Comparison of ENCODE assay signal across 6 cellular contexts in the genomic region with DNA sequence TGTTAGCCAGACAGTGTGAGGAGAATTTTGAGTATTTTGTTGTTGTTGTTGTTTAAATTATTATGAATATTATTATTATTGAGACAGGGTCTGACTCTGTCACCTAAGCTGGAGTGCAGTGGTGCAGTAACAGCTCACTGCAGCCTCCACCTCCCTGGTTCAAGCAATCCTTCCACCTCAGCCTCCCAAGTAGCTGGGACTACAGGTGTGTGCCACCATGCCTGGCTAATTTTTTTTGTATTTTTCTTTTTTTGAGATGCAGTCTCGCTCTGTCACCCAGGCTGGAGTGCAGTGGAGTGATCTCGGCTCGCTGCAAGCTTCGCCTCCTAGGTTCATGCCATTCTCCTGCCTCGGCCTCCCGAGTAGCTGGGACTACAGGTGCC. TPM values are rescaled to one million over a fixed set of nuclear protein-coding genes. Genes with fewer than 3 reads are reported as not detected.
"Had no signal": no experiment of that assay in that cellular context is flagged by ENCODE, and none has a peak within 500 bp of the region (broad histone marks: within the 10 kb centered on the region; RNA-seq: fewer than 3 reads in every experiment).

No MANE protein-coding gene starts in this region.

RNA-seq across cellular contexts. Expression of gene COX4I2, which starts 14.6 kb away (rescaled TPM):
- total RNA-seq: dermis microvascular lymphatic vessel endothelial cell, endodermal cell, glomerular endothelial cell, mammary epithelial cell, mononuclear cell had no signal
- polyA plus RNA-seq: keratinocyte, mammary epithelial cell had no signal
